ENCODE assay signal across 8 cellular contexts in genomic region chr12:65306603-65307501, GRCh38. TPM values are rescaled to one million over a fixed set of nuclear protein-coding genes. Genes with fewer than 3 reads are reported as not detected.
DNase-seq lines count a peak whose midpoint lies in the region; ATAC-seq and TF ChIP-seq lines count a peak whose summit lies in the region.

No MANE protein-coding gene starts in this region.

- H3K9me2 ChIP-seq in MM.1S (replicated peaks; ENCODE audit: insufficient read depth, low read length) = no peaks in the 10 kb centered on the region

- no peaks in the 10 kb centered on the region for H3K36me3 ChIP-seq in GM06990 (ENCODE audit: control insufficient read depth, insufficient read depth, low read length)
- H3K36me3 ChIP-seq in MM.1S (replicated peaks; ENCODE audit: insufficient read depth, low read length) = no peaks in the 10 kb centered on the region

- H3K79me2 ChIP-seq in MM.1S (ENCODE audit: low read length) = no peaks in the 10 kb centered on the region

- no peak overlapping the region for H3K4me3 Mint-ChIP-seq in stimulated activated naive CD8-positive, alpha-beta T cell treated with anti-CD3 and anti-CD28 coated beads, Interleukin-15, amount 100 ng/mL, for 72 hours

- no peak overlapping the region for H3K27ac Mint-ChIP-seq in stimulated activated naive CD8-positive, alpha-beta T cell treated with anti-CD3 and anti-CD28 coated beads, Interleukin-15, amount 100 ng/mL, for 72 hours

- no peaks in the 10 kb centered on the region for H3F3A ChIP-seq in MM.1S (ENCODE audit: insufficient read depth, low read length)

- no peaks in the 10 kb centered on the region for H3K4me1 Mint-ChIP-seq in stimulated activated naive CD8-positive, alpha-beta T cell treated with anti-CD3 and anti-CD28 coated beads, Interleukin-15, amount 100 ng/mL, for 72 hours

- H3K4me3 ChIP-seq in GM06990 (replicated peaks; ENCODE audit: low read depth, low read length) = no peak overlapping the region
- no peak overlapping the region for H3K4me3 ChIP-seq in MM.1S (ENCODE audit: low read length)
- H3K4me3 ChIP-seq in right cardiac atrium (ENCODE audit: low read length) = no peak overlapping the region

- H3K4me1 ChIP-seq in MM.1S (ENCODE audit: low read length) (no peaks in the 10 kb centered on the region), right cardiac atrium (ENCODE audit: control insufficient read depth, insufficient read depth, low read length) (peaks cover 1% of the 10 kb centered on the region)

- H3K9me3 ChIP-seq in MM.1S (replicated peaks; ENCODE audit: insufficient read depth, low read length) (no peaks in the 10 kb centered on the region), right cardiac atrium (ENCODE audit: control insufficient read depth, low read length) (no peaks in the 10 kb centered on the region)

- DNase-seq in GM06990 (ENCODE audit: extremely low read depth, insufficient read length) (peak; percentile 20), MM.1S (peak; percentile 52), right cardiac atrium (peak; percentile 20 to 65 (median 56)), NCI-H128 (lab: John Stamatoyannopoulos, UW; ENCODE audit: unreplicated experiment) (no peak), NCI-H345 treated with DMSO at 0.1 percent for 48 hours (lab: John Stamatoyannopoulos, UW; ENCODE audit: unreplicated experiment) (no peak), occipital lobe (lab: John Stamatoyannopoulos, UW) (no peak)
- peak; percentile 9 for DNase-seq in stimulated activated naive CD8-positive, alpha-beta T cell treated with anti-CD3 and anti-CD28 coated beads, Interleukin-15, amount 100 ng/mL, for 72 hours

- ATAC-seq in right cardiac atrium = peak; percentile 48 to 78
- ATAC-seq in stimulated activated naive CD8-positive, alpha-beta T cell treated with anti-CD3 and anti-CD28 coated beads, Interleukin-15, amount 100 ng/mL, for 72 hours = peak; percentile 28

- WGBS in right cardiac atrium = 37% methylated on average over 8 of the region's 8 CpGs

- TF ChIP-seq CTCF in GM06990 (IDR thresholded peaks at IDR 0.05; ENCODE audit: insufficient read depth, low read length, poor library complexity, severe bottlenecking) = peak; percentile 66
- TF ChIP-seq CTCF in MM.1S (IDR thresholded peaks at IDR 0.05; ENCODE audit: low read length) = peak; percentile 65
- TF ChIP-seq CTCF in VCaP (conservative IDR thresholded peaks at IDR 0.05) = peak; percentile 93

- H2AFZ ChIP-seq in MM.1S (ENCODE audit: low read length) = no peak overlapping the region

- H3K4me2 ChIP-seq in MM.1S (ENCODE audit: low read depth, low read length) = no peak overlapping the region

- H4K20me1 ChIP-seq in MM.1S (ENCODE audit: insufficient read depth, low read length) = no peaks in the 10 kb centered on the region

- H3K27ac ChIP-seq in MM.1S (ENCODE audit: low read length) (no peak overlapping the region), VCaP (peak overlapping the region; percentile 25), right cardiac atrium (ENCODE audit: low read length) (no peak overlapping the region)

- peaks cover 16% of the 10 kb centered on the region for H3K27me3 Mint-ChIP-seq in stimulated activated naive CD8-positive, alpha-beta T cell treated with anti-CD3 and anti-CD28 coated beads, Interleukin-15, amount 100 ng/mL, for 72 hours

- no peaks in the 10 kb centered on the region for H3K27me3 ChIP-seq in GM06990 (replicated peaks; ENCODE audit: control insufficient read depth, insufficient read depth, low read length)
- no peaks in the 10 kb centered on the region for H3K27me3 ChIP-seq in MM.1S (replicated peaks; ENCODE audit: insufficient read depth, low read length)
- no peaks in the 10 kb centered on the region for H3K27me3 ChIP-seq in right cardiac atrium (ENCODE audit: control insufficient read depth, insufficient read depth)

- intact Hi-C loops in right cardiac atrium (cut with DNase I) = no loop called here

- no peaks in the 10 kb centered on the region for H3K9me3 Mint-ChIP-seq in stimulated activated naive CD8-positive, alpha-beta T cell treated with anti-CD3 and anti-CD28 coated beads, Interleukin-15, amount 100 ng/mL, for 72 hours

- no peak overlapping the region for H3K9ac ChIP-seq in MM.1S (ENCODE audit: low read length)

RNA-seq across cellular contexts. Expression of gene MSRB3, which starts 28.4 kb away (rescaled TPM):
- 100 to 1,000 TPM; 125 to 210 (median 131) TPM for total RNA-seq in right cardiac atrium
- polyA plus RNA-seq in right cardiac atrium = 59.7 TPM
- 3.9 TPM for total RNA-seq in occipital lobe

Comparison
In these comparisons a context has a peak if more than half of its experiments do, and no peak if none do; other contexts are left out.
1. DNase-seq: peak in GM06990 (single experiment), MM.1S (single experiment), right cardiac atrium (3 of 3) and stimulated activated naive CD8-positive, alpha-beta T cell treated with anti-CD3 and anti-CD28 coated beads, Interleukin-15, amount 100 ng/mL, for 72 hours (2 of 2); none in NCI-H128 (single experiment), NCI-H345 treated with DMSO at 0.1 percent for 48 hours (single experiment) and occipital lobe (single experiment).
2. RNA of gene MSRB3, which starts 28.4 kb away (total RNA-seq): 125 to 210 TPM in right cardiac atrium; 3.9 TPM in occipital lobe (single experiment); every median in the first group is over 10 times any median in the second.
3. Peak in every context shown above with its lines, with median percentiles within 50 percentile points of each other: CTCF ChIP-seq.